ENCODE assay signal across 7 cellular contexts in the genomic region with DNA sequence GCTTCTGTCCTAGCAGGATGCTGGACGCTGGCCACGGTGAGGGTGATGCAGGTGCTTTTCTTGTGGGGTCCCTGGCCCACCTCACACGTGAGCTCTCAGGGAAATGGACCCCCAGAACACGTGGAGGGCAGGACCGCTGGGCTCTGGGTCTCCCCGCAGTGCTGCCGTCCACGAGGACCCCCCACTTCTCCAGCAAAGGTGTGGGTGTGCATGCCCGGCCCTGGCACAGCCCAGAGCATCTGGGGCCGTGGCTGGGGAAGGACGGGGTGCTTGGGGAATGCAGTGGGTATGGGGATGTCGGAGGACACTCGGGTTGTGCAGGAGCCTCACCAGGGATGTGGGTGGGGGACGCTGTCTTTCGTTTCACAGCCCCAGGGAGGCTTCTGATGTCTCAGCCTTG. TPM values are rescaled to one million over a fixed set of nuclear protein-coding genes. Genes with fewer than 3 reads are reported as not detected.
"Had no signal": no experiment of that assay in that cellular context is flagged by ENCODE, and none has a peak within 500 bp of the region (broad histone marks: within the 10 kb centered on the region; RNA-seq: fewer than 3 reads in every experiment).

No MANE protein-coding gene starts in this region.

RNA-seq across cellular contexts. Expression of gene TP53TG3D, which starts 34.7 kb away (rescaled TPM):
- total RNA-seq: left colon, liver, lung, omental fat pad, psoas muscle, smooth muscle cell, temporal lobe had no signal
- polyA plus RNA-seq: smooth muscle cell had no signal
